In genomic region chr12:76037130-76038105, GRCh38 we compare ENCODE assay signal across 8 cellular contexts. TPM values are rescaled to one million over a fixed set of nuclear protein-coding genes. Genes with fewer than 3 reads are reported as not detected.
DNase-seq lines count a peak whose midpoint lies in the region; ATAC-seq and TF ChIP-seq lines count a peak whose summit lies in the region.

No MANE protein-coding gene starts in this region.

- H2BK12ac ChIP-seq in mesenchymal stem cell (ENCODE audit: low read length in 2 of 2) = no peak overlapping the region

- peak; percentile 79 for TF ChIP-seq CTCF in BJ (IDR thresholded peaks at IDR 0.05; ENCODE audit: insufficient read depth, low read depth, low read length)

- no peak overlapping the region for H2BK15ac ChIP-seq in mesenchymal stem cell (ENCODE audit: low read depth, poor library complexity, severe bottlenecking)

- no peak overlapping the region for H3K4ac ChIP-seq in mesenchymal stem cell (ENCODE audit: low read depth in 1 of 2, low read length in 2 of 2)

- ATAC-seq in GM18502 (IDR thresholded peaks at IDR 0.05; ENCODE audit: poor library complexity, unreplicated experiment) = peak; percentile 68
- peak; percentile 59 for ATAC-seq in HG02852 (IDR thresholded peaks at IDR 0.05; ENCODE audit: unreplicated experiment)

- no peak overlapping the region for H3K4me2 ChIP-seq in mesenchymal stem cell (ENCODE audit: low read length, poor library complexity, severe bottlenecking)

- H3K4me3 ChIP-seq in BJ (ENCODE audit: low read depth, low read length) (no peak overlapping the region), SK-N-MC (no peak overlapping the region), mesenchymal stem cell (ENCODE audit: insufficient read depth in 1 of 2, low read depth in 1 of 2, low read length in 2 of 2) (peak overlapping the region in 1 of 2 experiments; percentile 52)

- DNase-seq in BJ (ENCODE audit: low read depth) (no peak), NCI-H1105 treated with DMSO at 0.1 percent for 48 hours (lab: John Stamatoyannopoulos, UW) (peak; percentile 89), SK-N-MC (ENCODE audit: low read depth, low spot score) (peak; percentile 72), mesenchymal stem cell (peak; percentile 84), HK-2 (ENCODE audit: unreplicated experiment) (no peak)
- DNase-seq in effector CD4-positive, alpha-beta T cell = peak; percentile 18

- H3K27ac ChIP-seq in SK-N-MC = 0 out of 2 replicates have a peak overlapping the region, but pooled peaks have one; percentile 15
- no peak overlapping the region for H3K27ac ChIP-seq in mesenchymal stem cell (ENCODE audit: low read length, poor library complexity, severe bottlenecking)

- peak overlapping the region; percentile 36 for H4K8ac ChIP-seq in mesenchymal stem cell (ENCODE audit: low read length)

- no peak overlapping the region for H4K91ac ChIP-seq in mesenchymal stem cell (ENCODE audit: low read length)

- peaks cover 8% of the 10 kb centered on the region for H3K79me1 ChIP-seq in mesenchymal stem cell (replicated peaks; ENCODE audit: low read length, poor library complexity, severe bottlenecking)

- no peaks in the 10 kb centered on the region for H3K9me3 ChIP-seq in SK-N-MC (ENCODE audit: low read depth, low read length)
- H3K9me3 ChIP-seq in mesenchymal stem cell (ENCODE audit: control insufficient read depth, low read length) = no peaks in the 10 kb centered on the region

- H3K4me1 ChIP-seq in mesenchymal stem cell (ENCODE audit: control insufficient read depth, insufficient read depth, low read depth, low read length) = peaks cover 8% of the 10 kb centered on the region

- H2BK5ac ChIP-seq in mesenchymal stem cell (ENCODE audit: low read depth, low read length, poor library complexity, severe bottlenecking) = peak overlapping the region; percentile 66

- H3K27me3 ChIP-seq in BJ (ENCODE audit: control insufficient read depth, insufficient read depth, low read length) = no peaks in the 10 kb centered on the region
- H3K27me3 ChIP-seq in mesenchymal stem cell (ENCODE audit: control insufficient read depth in 1 of 2, insufficient read depth in 1 of 2, low read length in 2 of 2) = no peaks in the 10 kb centered on the region

- POLR2A ChIA-PET in BJ (lab: Charles Lee) = no interaction called here

- no peak overlapping the region for H2AFZ ChIP-seq in mesenchymal stem cell (ENCODE audit: low read depth, low read length)

- no peak overlapping the region for H3K18ac ChIP-seq in mesenchymal stem cell (ENCODE audit: low read depth in 1 of 2, low read length in 2 of 2)

- H3K23ac ChIP-seq in mesenchymal stem cell (ENCODE audit: low read length in 2 of 2) = no peak overlapping the region

- WGBS in mesenchymal stem cell = 44% methylated on average over 11 of the region's 13 CpGs

- CTCF ChIA-PET in BJ (lab: Yijun Ruan, JAX) = interaction anchor here (0.7 to 9.0 kb wide), 20 partner anchors 9 to 526 kb away, joined by 3 to 98 read pairs (median 4); partner anchors contain the start of gene KRR1

- no peak overlapping the region for H3K9ac ChIP-seq in SK-N-MC (ENCODE audit: insufficient read length)
- H3K9ac ChIP-seq in mesenchymal stem cell (ENCODE audit: low read length) = peak overlapping the region; percentile 74

- no peak overlapping the region for H2BK120ac ChIP-seq in mesenchymal stem cell (ENCODE audit: low read depth, low read length)

- no peak overlapping the region for H3K14ac ChIP-seq in mesenchymal stem cell (ENCODE audit: low read length in 2 of 2)

- H2AK5ac ChIP-seq in mesenchymal stem cell (ENCODE audit: low read length, severe bottlenecking) = peak overlapping the region; percentile 92

- H3K36me3 ChIP-seq in BJ (ENCODE audit: control insufficient read depth, insufficient read depth, low read length) = no peaks in the 10 kb centered on the region
- H3K36me3 ChIP-seq in SK-N-MC (ENCODE audit: insufficient read depth, low read length) = no peaks in the 10 kb centered on the region; the same call in 1 of the 2 replicates
- peaks cover 0 to 4% of the 10 kb centered on the region in 2 experiments for H3K36me3 ChIP-seq in mesenchymal stem cell (ENCODE audit: control insufficient read depth in 1 of 2, insufficient read depth in 2 of 2, low read depth in 1 of 2, low read length in 2 of 2)

RNA-seq across cellular contexts. Expression of gene PHLDA1, which starts 5.8 kb away (rescaled TPM):
- 8.1 and 12.1 TPM in 2 replicates for polyA plus RNA-seq in BJ (2011; rRNA removed)
- 13.5 and 13.7 TPM in 2 replicates for polyA minus RNA-seq in BJ (2011; rRNA and poly(A)+ RNA removed)
- 90.2 TPM for polyA plus RNA-seq in mesenchymal stem cell (2013, experiment 1 of 2)
- polyA plus RNA-seq in mesenchymal stem cell (2013, experiment 2 of 2) = 90.9 TPM

RNA-seq across cellular contexts. Expression of gene NAP1L1, which starts 47.1 kb away (rescaled TPM):
- polyA plus RNA-seq in BJ (2011; rRNA removed) = 111 and 245 TPM in 2 replicates
- polyA minus RNA-seq in BJ (2011; rRNA and poly(A)+ RNA removed) = 39.7 and 57.9 TPM in 2 replicates
- polyA plus RNA-seq in mesenchymal stem cell (2013, experiment 1 of 2) = 781 TPM
- polyA plus RNA-seq in mesenchymal stem cell (2013, experiment 2 of 2) = 820 TPM

Comparison
In these comparisons a context has a peak if more than half of its experiments do, and no peak if none do; other contexts are left out.
1. DNase-seq: peak in NCI-H1105 treated with DMSO at 0.1 percent for 48 hours (single experiment), SK-N-MC (single experiment), effector CD4-positive, alpha-beta T cell (single experiment) and mesenchymal stem cell (single experiment); none in BJ (single experiment) and HK-2 (single experiment).